In genomic region chr6:26604797-26605196, GRCh38 we compare ENCODE assay signal across 25 cellular contexts.
"Had no signal": no experiment of that assay in that cellular context is flagged by ENCODE, and none has a peak within 500 bp of the region (broad histone marks: within the 10 kb centered on the region; RNA-seq: fewer than 3 reads in every experiment).

No MANE protein-coding gene starts in this region.

- H3K9me3 Mint-ChIP-seq: dendritic cell treated with granulocyte-macrophage colony-stimulating factor and Interleukin-4, amounts not matched to agents 40 ng/mL and 50 ng/mL, for 4 days; effector memory CD8-positive, alpha-beta T cell; endodermal cell; mesothelial cell of epicardium; naive B cell had no signal

- DNase-seq: colonic mucosa; cortex of kidney; effector CD8-positive, alpha-beta T cell; effector memory CD8-positive, alpha-beta T cell; endodermal cell; erythroblast; esophagus squamous epithelium; foreskin fibroblast; foreskin melanocyte; gastrocnemius medialis; glutamatergic neuron; head of caudate nucleus; heart right ventricle; hippocampal formation; left cardiac atrium; left lung; left ventricle myocardium superior; lower lobe of right lung; mesenchymal stem cell; mucosa of descending colon; naive B cell had no signal

- H3K27me3 ChIP-seq: colonic mucosa, esophagus squamous epithelium, gastrocnemius medialis, heart right ventricle, left lung had no signal

- H3K4me1 Mint-ChIP-seq: endodermal cell, mesothelial cell of epicardium had no signal

- H3K27ac Mint-ChIP-seq: endodermal cell, mesothelial cell of epicardium had no signal

- H3K4me3 Mint-ChIP-seq: dendritic cell treated with granulocyte-macrophage colony-stimulating factor and Interleukin-4, amounts not matched to agents 40 ng/mL and 50 ng/mL, for 4 days; effector memory CD8-positive, alpha-beta T cell; endodermal cell; mesothelial cell of epicardium; naive B cell had no signal

- ATAC-seq: effector memory CD8-positive, alpha-beta T cell; esophagus mucosa; gastrocnemius medialis; heart right ventricle; left cardiac atrium; left lung; left ventricle myocardium superior; lower lobe of right lung; mucosa of descending colon had no signal

- H3K27ac ChIP-seq: colonic mucosa, epithelial cell of prostate, esophagus squamous epithelium, gastrocnemius medialis, heart right ventricle, left lung, lower lobe of right lung had no signal

- H3K36me3 ChIP-seq: colonic mucosa had no signal

- H3K36me3 Mint-ChIP-seq: naive B cell had no signal

- H3K4me1 ChIP-seq: colonic mucosa, esophagus squamous epithelium, gastrocnemius medialis, left lung had no signal

- H3K9me3 ChIP-seq: colonic mucosa, esophagus squamous epithelium, gastrocnemius medialis, heart right ventricle, left lung, lower lobe of right lung, mucosa of descending colon had no signal

- H3K4me3 ChIP-seq: colonic mucosa, esophagus squamous epithelium, gastrocnemius medialis, heart right ventricle, left lung, lower lobe of right lung, mucosa of descending colon had no signal

- H3K27me3 Mint-ChIP-seq: effector memory CD8-positive, alpha-beta T cell; naive B cell had no signal
